Comparison of ENCODE assay signal across 1 cellular context in the genomic region with DNA sequence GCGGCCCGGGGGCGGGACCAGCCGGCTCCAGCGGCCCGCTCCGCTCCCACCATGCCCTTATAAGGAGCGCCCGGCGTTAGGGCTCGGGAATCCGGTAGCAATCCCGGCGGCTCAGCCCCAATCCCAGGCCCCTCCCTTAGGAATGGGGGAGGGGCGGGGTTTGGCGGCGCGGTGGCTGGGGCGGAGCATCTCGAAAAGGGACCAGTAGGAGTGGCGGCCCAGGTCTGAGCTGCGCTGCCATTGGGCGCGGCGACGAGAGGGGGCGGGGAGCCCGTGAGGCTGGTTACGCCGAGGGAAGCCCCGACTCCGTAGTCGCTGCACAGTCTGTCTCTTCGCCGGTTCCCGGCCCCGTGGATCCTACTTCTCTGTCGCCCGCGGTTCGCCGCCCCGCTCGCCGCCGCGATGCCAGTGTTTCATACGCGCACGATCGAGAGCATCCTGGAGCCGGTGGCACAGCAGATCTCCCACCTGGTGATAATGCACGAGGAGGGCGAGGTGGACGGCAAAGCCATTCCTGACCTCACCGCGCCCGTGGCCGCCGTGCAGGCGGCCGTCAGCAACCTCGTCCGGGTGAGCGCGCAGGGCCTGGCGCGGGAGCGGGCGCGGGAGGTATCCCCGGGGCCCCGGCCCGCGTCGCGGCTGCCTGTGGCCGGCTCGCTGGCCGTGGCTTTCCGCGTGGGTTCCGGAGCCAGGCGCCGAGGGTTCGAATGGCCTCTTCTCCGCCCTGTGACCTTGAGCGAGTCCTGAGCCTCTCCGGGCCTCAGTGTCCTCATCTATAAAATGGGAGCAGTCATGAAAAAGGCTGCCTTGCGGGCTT.
TF ChIP-seq lines count a peak whose summit lies in the region.

A gene (plus strand): TSS at position 311 of the 817 bp plus-strand sequence. CDS start 92 bp downstream, at position 403.

TF ChIP-seq in K562, 482 proteins besides CTCF, POLR2A, EP300 and RAD21 (continued from another document and continues in another):
- TF ChIP-seq, protein P1, sequence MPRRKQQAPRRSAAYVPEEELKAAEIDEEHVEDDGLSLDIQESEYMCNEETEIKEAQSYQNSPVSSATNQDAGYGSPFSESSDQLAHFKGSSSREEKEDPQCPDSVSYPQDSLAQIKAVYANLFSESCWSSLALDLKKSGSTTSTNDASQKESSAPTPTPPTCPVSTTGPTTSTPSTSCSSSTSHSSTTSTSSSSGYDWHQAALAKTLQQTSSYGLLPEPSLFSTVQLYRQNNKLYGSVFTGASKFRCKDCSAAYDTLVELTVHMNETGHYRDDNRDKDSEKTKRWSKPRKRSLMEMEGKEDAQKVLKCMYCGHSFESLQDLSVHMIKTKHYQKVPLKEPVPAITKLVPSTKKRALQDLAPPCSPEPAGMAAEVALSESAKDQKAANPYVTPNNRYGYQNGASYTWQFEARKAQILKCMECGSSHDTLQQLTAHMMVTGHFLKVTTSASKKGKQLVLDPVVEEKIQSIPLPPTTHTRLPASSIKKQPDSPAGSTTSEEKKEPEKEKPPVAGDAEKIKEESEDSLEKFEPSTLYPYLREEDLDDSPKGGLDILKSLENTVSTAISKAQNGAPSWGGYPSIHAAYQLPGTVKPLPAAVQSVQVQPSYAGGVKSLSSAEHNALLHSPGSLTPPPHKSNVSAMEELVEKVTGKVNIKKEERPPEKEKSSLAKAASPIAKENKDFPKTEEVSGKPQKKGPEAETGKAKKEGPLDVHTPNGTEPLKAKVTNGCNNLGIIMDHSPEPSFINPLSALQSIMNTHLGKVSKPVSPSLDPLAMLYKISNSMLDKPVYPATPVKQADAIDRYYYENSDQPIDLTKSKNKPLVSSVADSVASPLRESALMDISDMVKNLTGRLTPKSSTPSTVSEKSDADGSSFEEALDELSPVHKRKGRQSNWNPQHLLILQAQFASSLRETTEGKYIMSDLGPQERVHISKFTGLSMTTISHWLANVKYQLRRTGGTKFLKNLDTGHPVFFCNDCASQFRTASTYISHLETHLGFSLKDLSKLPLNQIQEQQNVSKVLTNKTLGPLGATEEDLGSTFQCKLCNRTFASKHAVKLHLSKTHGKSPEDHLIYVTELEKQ (CRISPR knock-in tag; IDR thresholded peaks at IDR 0.05) = no peak
- peak; percentile 98 to 100 for TF ChIP-seq MAZ (CRISPR knock-in tag; conservative IDR thresholded peaks at IDR 0.05 in 1 of 2, IDR thresholded peaks at IDR 0.05 in 1 of 2)
- TF ChIP-seq, protein P2, sequence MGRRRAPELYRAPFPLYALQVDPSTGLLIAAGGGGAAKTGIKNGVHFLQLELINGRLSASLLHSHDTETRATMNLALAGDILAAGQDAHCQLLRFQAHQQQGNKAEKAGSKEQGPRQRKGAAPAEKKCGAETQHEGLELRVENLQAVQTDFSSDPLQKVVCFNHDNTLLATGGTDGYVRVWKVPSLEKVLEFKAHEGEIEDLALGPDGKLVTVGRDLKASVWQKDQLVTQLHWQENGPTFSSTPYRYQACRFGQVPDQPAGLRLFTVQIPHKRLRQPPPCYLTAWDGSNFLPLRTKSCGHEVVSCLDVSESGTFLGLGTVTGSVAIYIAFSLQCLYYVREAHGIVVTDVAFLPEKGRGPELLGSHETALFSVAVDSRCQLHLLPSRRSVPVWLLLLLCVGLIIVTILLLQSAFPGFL (CRISPR knock-in tag; IDR thresholded peaks at IDR 0.05) = no peak; the same call in 1 of the 2 replicates
- TF ChIP-seq MBD2 (IDR thresholded peaks at IDR 0.05; ENCODE audit: borderline replicate concordance, low read depth) = peak; percentile 91
- TF ChIP-seq, protein P3, sequence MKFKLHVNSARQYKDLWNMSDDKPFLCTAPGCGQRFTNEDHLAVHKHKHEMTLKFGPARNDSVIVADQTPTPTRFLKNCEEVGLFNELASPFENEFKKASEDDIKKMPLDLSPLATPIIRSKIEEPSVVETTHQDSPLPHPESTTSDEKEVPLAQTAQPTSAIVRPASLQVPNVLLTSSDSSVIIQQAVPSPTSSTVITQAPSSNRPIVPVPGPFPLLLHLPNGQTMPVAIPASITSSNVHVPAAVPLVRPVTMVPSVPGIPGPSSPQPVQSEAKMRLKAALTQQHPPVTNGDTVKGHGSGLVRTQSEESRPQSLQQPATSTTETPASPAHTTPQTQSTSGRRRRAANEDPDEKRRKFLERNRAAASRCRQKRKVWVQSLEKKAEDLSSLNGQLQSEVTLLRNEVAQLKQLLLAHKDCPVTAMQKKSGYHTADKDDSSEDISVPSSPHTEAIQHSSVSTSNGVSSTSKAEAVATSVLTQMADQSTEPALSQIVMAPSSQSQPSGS (CRISPR knock-in tag; IDR thresholded peaks at IDR 0.05) = no peak
- TF ChIP-seq HNRNPLL (IDR thresholded peaks at IDR 0.05; ENCODE audit: low read depth, low read length, poor library complexity, severe bottlenecking) = peak; percentile 79
- TF ChIP-seq TEAD1 (CRISPR knock-in tag; IDR thresholded peaks at IDR 0.05) = peak; percentile 90 to 96
- TF ChIP-seq, protein P4, sequence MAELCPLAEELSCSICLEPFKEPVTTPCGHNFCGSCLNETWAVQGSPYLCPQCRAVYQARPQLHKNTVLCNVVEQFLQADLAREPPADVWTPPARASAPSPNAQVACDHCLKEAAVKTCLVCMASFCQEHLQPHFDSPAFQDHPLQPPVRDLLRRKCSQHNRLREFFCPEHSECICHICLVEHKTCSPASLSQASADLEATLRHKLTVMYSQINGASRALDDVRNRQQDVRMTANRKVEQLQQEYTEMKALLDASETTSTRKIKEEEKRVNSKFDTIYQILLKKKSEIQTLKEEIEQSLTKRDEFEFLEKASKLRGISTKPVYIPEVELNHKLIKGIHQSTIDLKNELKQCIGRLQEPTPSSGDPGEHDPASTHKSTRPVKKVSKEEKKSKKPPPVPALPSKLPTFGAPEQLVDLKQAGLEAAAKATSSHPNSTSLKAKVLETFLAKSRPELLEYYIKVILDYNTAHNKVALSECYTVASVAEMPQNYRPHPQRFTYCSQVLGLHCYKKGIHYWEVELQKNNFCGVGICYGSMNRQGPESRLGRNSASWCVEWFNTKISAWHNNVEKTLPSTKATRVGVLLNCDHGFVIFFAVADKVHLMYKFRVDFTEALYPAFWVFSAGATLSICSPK (IDR thresholded peaks at IDR 0.05; ENCODE audit: borderline replicate concordance) = no peak
- TF ChIP-seq ZNF324 (CRISPR knock-in tag; IDR thresholded peaks at IDR 0.05) = no peak
- TF ChIP-seq MTA3 (IDR thresholded peaks at IDR 0.05; ENCODE audit: borderline replicate concordance) = peak; percentile 76; the same call in 1 of the 2 replicates
- no peak for TF ChIP-seq EWSR1 (IDR thresholded peaks at IDR 0.05; ENCODE audit: borderline replicate concordance, low read depth, partially characterized antibody)
- no peak for TF ChIP-seq BRD9 (IDR thresholded peaks at IDR 0.05; ENCODE audit: low read depth, partially characterized antibody)
- peak; percentile 51 for TF ChIP-seq HIVEP1 (CRISPR knock-in tag; IDR thresholded peaks at IDR 0.05)
- TF ChIP-seq POLR2H (tag; IDR thresholded peaks at IDR 0.05; ENCODE audit: low read depth) = peak; percentile 97
- TF ChIP-seq L3MBTL2 (IDR thresholded peaks at IDR 0.05) = peak; percentile 73
- peak; percentile 53; the same call in 1 of the 2 replicates for TF ChIP-seq ZNF124 (CRISPR knock-in tag; IDR thresholded peaks at IDR 0.05)
- TF ChIP-seq STAG1 (CRISPR knock-in tag; IDR thresholded peaks at IDR 0.05; ENCODE audit: borderline replicate concordance) = peak; percentile 56
- TF ChIP-seq NFIC (IDR thresholded peaks at IDR 0.05) = peak; percentile 56; the same call in 1 of the 2 replicates
- no peak for TF ChIP-seq ZNF133 (CRISPR knock-in tag; IDR thresholded peaks at IDR 0.05)
- TF ChIP-seq ZNF134 (CRISPR knock-in tag; conservative IDR thresholded peaks at IDR 0.05) = 0 out of 2 replicates have a peak, but pooled peaks have one; percentile 20
- no peak for TF ChIP-seq HCFC1 (IDR thresholded peaks at IDR 0.05; ENCODE audit: low read depth, low read length)
- TF ChIP-seq, protein P5, sequence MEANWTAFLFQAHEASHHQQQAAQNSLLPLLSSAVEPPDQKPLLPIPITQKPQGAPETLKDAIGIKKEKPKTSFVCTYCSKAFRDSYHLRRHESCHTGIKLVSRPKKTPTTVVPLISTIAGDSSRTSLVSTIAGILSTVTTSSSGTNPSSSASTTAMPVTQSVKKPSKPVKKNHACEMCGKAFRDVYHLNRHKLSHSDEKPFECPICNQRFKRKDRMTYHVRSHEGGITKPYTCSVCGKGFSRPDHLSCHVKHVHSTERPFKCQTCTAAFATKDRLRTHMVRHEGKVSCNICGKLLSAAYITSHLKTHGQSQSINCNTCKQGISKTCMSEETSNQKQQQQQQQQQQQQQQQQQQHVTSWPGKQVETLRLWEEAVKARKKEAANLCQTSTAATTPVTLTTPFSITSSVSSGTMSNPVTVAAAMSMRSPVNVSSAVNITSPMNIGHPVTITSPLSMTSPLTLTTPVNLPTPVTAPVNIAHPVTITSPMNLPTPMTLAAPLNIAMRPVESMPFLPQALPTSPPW (CRISPR knock-in tag; IDR thresholded peaks at IDR 0.05) = peak; percentile 94
- TF ChIP-seq ZNF436 (CRISPR knock-in tag; IDR thresholded peaks at IDR 0.05) = peak; percentile 38; the same call in 1 of the 2 replicates
- peak; percentile 52 for TF ChIP-seq ZFX (CRISPR knock-in tag; IDR thresholded peaks at IDR 0.05)
- TF ChIP-seq, protein P6, sequence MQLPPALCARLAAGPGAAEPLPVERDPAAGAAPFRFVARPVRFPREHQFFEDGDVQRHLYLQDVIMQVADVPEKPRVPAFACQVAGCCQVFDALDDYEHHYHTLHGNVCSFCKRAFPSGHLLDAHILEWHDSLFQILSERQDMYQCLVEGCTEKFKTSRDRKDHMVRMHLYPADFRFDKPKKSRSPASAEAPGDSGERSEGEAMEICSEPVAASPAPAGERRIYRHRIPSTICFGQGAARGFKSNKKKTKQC (CRISPR knock-in tag; IDR thresholded peaks at IDR 0.05) = peak; percentile 49; the same call in 1 of the 2 replicates
- TF ChIP-seq KDM1A (IDR thresholded peaks at IDR 0.05) = no peak
- TF ChIP-seq, protein P7, sequence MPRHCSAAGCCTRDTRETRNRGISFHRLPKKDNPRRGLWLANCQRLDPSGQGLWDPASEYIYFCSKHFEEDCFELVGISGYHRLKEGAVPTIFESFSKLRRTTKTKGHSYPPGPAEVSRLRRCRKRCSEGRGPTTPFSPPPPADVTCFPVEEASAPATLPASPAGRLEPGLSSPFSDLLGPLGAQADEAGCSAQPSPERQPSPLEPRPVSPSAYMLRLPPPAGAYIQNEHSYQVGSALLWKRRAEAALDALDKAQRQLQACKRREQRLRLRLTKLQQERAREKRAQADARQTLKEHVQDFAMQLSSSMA (CRISPR knock-in tag; IDR thresholded peaks at IDR 0.05) = peak; percentile 63; the same call in 1 of the 2 replicates
- 0 out of 2 replicates have a peak, but pooled peaks have one; percentile 21 for TF ChIP-seq ERF (CRISPR knock-in tag; IDR thresholded peaks at IDR 0.05)
- 0 out of 2 replicates have a peak, but pooled peaks have one; percentile 43 for TF ChIP-seq CBX5 (IDR thresholded peaks at IDR 0.05; ENCODE audit: borderline replicate concordance, low read depth)
- TF ChIP-seq CCAR2 (IDR thresholded peaks at IDR 0.05; ENCODE audit: low read depth, low read length) = no peak
- TF ChIP-seq ARID1B (IDR thresholded peaks at IDR 0.05) = peak; percentile 32; the same call in 1 of the 2 replicates
- 0 out of 2 replicates have a peak, but pooled peaks have one; percentile 74 for TF ChIP-seq ZNF12 (CRISPR knock-in tag; IDR thresholded peaks at IDR 0.05)
- peak; percentile 79 for TF ChIP-seq BRD4 (IDR thresholded peaks at IDR 0.05)
- TF ChIP-seq, protein P8, sequence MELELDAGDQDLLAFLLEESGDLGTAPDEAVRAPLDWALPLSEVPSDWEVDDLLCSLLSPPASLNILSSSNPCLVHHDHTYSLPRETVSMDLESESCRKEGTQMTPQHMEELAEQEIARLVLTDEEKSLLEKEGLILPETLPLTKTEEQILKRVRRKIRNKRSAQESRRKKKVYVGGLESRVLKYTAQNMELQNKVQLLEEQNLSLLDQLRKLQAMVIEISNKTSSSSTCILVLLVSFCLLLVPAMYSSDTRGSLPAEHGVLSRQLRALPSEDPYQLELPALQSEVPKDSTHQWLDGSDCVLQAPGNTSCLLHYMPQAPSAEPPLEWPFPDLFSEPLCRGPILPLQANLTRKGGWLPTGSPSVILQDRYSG (tag; conservative IDR thresholded peaks at IDR 0.05; ENCODE audit: low read depth) = no peak
- peak; percentile 64 for TF ChIP-seq RB1 (IDR thresholded peaks at IDR 0.05; ENCODE audit: low read depth)
- TF ChIP-seq SNRNP70 (optimal IDR thresholded peaks at IDR 0.05; ENCODE audit: low read depth, low read length) = no peak
- TF ChIP-seq PRPF4 (IDR thresholded peaks at IDR 0.05; ENCODE audit: insufficient read depth, low read depth, low read length, poor library complexity, severe bottlenecking) = peak; percentile 92
- TF ChIP-seq NR4A1 (CRISPR knock-in tag; IDR thresholded peaks at IDR 0.05) = no peak
- 0 out of 2 replicates have a peak, but pooled peaks have one; percentile 66 for TF ChIP-seq NR4A1 (tag; IDR thresholded peaks at IDR 0.05)
- TF ChIP-seq ZNF507 (tag; conservative IDR thresholded peaks at IDR 0.05) = no peak
- TF ChIP-seq CREB1 (IDR thresholded peaks at IDR 0.05) = peak; percentile 38; the same call in 1 of the 2 replicates
- peak; percentile 77 for TF ChIP-seq CREB1 (CRISPR knock-in tag; IDR thresholded peaks at IDR 0.05)
- TF ChIP-seq HDAC8 (tag; IDR thresholded peaks at IDR 0.05) = peak; percentile 61; the same call in 1 of the 2 replicates
- TF ChIP-seq TCF7 (IDR thresholded peaks at IDR 0.05; ENCODE audit: borderline replicate concordance) = 0 out of 2 replicates have a peak, but pooled peaks have one; percentile 18
- TF ChIP-seq ZNF717 (CRISPR knock-in tag; IDR thresholded peaks at IDR 0.05) = no peak
- no peak for TF ChIP-seq MAFF (IDR thresholded peaks at IDR 0.05; ENCODE audit: low read length)
- TF ChIP-seq ARHGAP35 (IDR thresholded peaks at IDR 0.05; ENCODE audit: partially characterized antibody) = no peak
- TF ChIP-seq SRSF3 (IDR thresholded peaks at IDR 0.05; ENCODE audit: insufficient read depth, low read length) = 0 out of 2 replicates have a peak, but pooled peaks have one; percentile 32
- TF ChIP-seq MYBL2 (IDR thresholded peaks at IDR 0.05; ENCODE audit: low read depth) = no peak
- no peak for TF ChIP-seq MYBL2 (CRISPR knock-in tag; IDR thresholded peaks at IDR 0.05; ENCODE audit: borderline replicate concordance)
- TF ChIP-seq SRF (CRISPR knock-in tag; IDR thresholded peaks at IDR 0.05) = peak; percentile 100
- TF ChIP-seq TGIF2 (CRISPR knock-in tag; IDR thresholded peaks at IDR 0.05) = peak; percentile 56; the same call in 1 of the 2 replicates
- TF ChIP-seq ZFP36 (IDR thresholded peaks at IDR 0.05; ENCODE audit: low read depth, low read length, partially characterized antibody) = peak; percentile 72
- TF ChIP-seq BACH1 (tag; IDR thresholded peaks at IDR 0.05) = no peak; the same call in 1 of the 2 replicates
- TF ChIP-seq, protein P9, sequence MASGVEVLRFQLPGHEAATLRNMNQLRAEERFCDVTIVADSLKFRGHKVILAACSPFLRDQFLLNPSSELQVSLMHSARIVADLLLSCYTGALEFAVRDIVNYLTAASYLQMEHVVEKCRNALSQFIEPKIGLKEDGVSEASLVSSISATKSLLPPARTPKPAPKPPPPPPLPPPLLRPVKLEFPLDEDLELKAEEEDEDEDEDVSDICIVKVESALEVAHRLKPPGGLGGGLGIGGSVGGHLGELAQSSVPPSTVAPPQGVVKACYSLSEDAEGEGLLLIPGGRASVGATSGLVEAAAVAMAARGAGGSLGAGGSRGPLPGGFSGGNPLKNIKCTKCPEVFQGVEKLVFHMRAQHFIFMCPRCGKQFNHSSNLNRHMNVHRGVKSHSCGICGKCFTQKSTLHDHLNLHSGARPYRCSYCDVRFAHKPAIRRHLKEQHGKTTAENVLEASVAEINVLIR (CRISPR knock-in tag; IDR thresholded peaks at IDR 0.05) = no peak; the same call in 1 of the 2 replicates
- TF ChIP-seq ZNF140 (CRISPR knock-in tag; IDR thresholded peaks at IDR 0.05) = no peak
- TF ChIP-seq ZSCAN32 (CRISPR knock-in tag; IDR thresholded peaks at IDR 0.05) = peak; percentile 29; the same call in 1 of the 2 replicates
- TF ChIP-seq ZNF444 (CRISPR knock-in tag; IDR thresholded peaks at IDR 0.05) = no peak
